ENCODE assay signal across 16 cellular contexts in genomic region chr5:74334434-74335364, GRCh38.
"Had no signal": no experiment of that assay in that cellular context is flagged by ENCODE, and none has a peak within 500 bp of the region (broad histone marks: within the 10 kb centered on the region; RNA-seq: fewer than 3 reads in every experiment).

No MANE protein-coding gene starts in this region.

- DNase-seq: activated CD4-positive, alpha-beta T cell treated with anti-CD3 and anti-CD28 coated beads, Interleukin-2, amount 50 U/mL, for 4 hours; activated CD8-positive, alpha-beta memory T cell treated with anti-CD3 and anti-CD28 coated beads, Interleukin-2, amount 10 ng/mL, durations not matched to agents 7 days and 5 days; activated effector memory CD4-positive, alpha-beta T cell treated with Interleukin-2 at 50 U/mL for 16 hours; activated naive CD8-positive, alpha-beta T cell treated with anti-CD3 and anti-CD28 coated beads for 36 hours; activated T-cell treated with anti-CD3 and anti-CD28 coated beads, Interleukin-2, amount 50 U/mL, for 24 hours; anterior cingulate cortex; heart left ventricle; left lung; stomach had no signal

- FAIRE-seq: endometrium, frontal cortex, TTC549 had no signal

- H3K27ac ChIP-seq: heart left ventricle, left lung, stomach, thoracic aorta had no signal

- H3K9me3 ChIP-seq: left lung, stomach, thoracic aorta had no signal

- H3K36me3 ChIP-seq: heart left ventricle, left lung, stomach, thoracic aorta had no signal

- ATAC-seq: activated CD4-positive, CD25-positive, alpha-beta regulatory T cell treated with anti-CD3 and anti-CD28 coated beads, Interleukin-2, amount 50 U/mL, for 24 hours; activated CD8-positive, alpha-beta memory T cell treated with anti-CD3 and anti-CD28 coated beads, Interleukin-2, amount 10 ng/mL, durations not matched to agents 7 days and 5 days; left lung had no signal

- H3K4me3 Mint-ChIP-seq: activated CD8-positive, alpha-beta memory T cell treated with anti-CD3 and anti-CD28 coated beads, Interleukin-2, amount 10 ng/mL, durations not matched to agents 7 days and 5 days; activated naive CD8-positive, alpha-beta T cell treated with anti-CD3 and anti-CD28 coated beads for 36 hours; activated T-cell treated with anti-CD3 and anti-CD28 coated beads, Interleukin-2, amount 50 U/mL, for 24 hours; neural crest cell; T-helper 1 cell treated with Interleukin-12 subunit alpha and Interleukin-12 subunit beta and Interleukin-4 antibody, amounts not matched to agents 30 μg/mL and 1 μg/mL, for 36 hours had no signal

- H3K4me1 Mint-ChIP-seq: activated CD8-positive, alpha-beta memory T cell treated with anti-CD3 and anti-CD28 coated beads, Interleukin-2, amount 10 ng/mL, durations not matched to agents 7 days and 5 days; activated naive CD8-positive, alpha-beta T cell treated with anti-CD3 and anti-CD28 coated beads for 36 hours had no signal

- H3K27ac Mint-ChIP-seq: activated CD8-positive, alpha-beta memory T cell treated with anti-CD3 and anti-CD28 coated beads, Interleukin-2, amount 10 ng/mL, durations not matched to agents 7 days and 5 days; activated naive CD8-positive, alpha-beta T cell treated with anti-CD3 and anti-CD28 coated beads for 36 hours; activated T-cell treated with anti-CD3 and anti-CD28 coated beads, Interleukin-2, amount 50 U/mL, for 24 hours; T-helper 1 cell treated with Interleukin-12 subunit alpha and Interleukin-12 subunit beta and Interleukin-4 antibody, amounts not matched to agents 30 μg/mL and 1 μg/mL, for 36 hours had no signal

- H3K27me3 ChIP-seq: heart left ventricle, left lung, stomach had no signal

- H3K9me3 Mint-ChIP-seq: activated naive CD8-positive, alpha-beta T cell treated with anti-CD3 and anti-CD28 coated beads for 36 hours; activated T-cell treated with anti-CD3 and anti-CD28 coated beads, Interleukin-2, amount 50 U/mL, for 24 hours; neural crest cell; T-helper 1 cell treated with Interleukin-12 subunit alpha and Interleukin-12 subunit beta and Interleukin-4 antibody, amounts not matched to agents 30 μg/mL and 1 μg/mL, for 36 hours had no signal

- H3K4me1 ChIP-seq: left lung had no signal

- H3K4me3 ChIP-seq: heart left ventricle, left lung, stomach, thoracic aorta had no signal

- H3K36me3 Mint-ChIP-seq: activated CD8-positive, alpha-beta memory T cell treated with anti-CD3 and anti-CD28 coated beads, Interleukin-2, amount 10 ng/mL, durations not matched to agents 7 days and 5 days; activated naive CD8-positive, alpha-beta T cell treated with anti-CD3 and anti-CD28 coated beads for 36 hours had no signal
